Comparison of ENCODE assay signal across 9 cellular contexts in the genomic region with DNA sequence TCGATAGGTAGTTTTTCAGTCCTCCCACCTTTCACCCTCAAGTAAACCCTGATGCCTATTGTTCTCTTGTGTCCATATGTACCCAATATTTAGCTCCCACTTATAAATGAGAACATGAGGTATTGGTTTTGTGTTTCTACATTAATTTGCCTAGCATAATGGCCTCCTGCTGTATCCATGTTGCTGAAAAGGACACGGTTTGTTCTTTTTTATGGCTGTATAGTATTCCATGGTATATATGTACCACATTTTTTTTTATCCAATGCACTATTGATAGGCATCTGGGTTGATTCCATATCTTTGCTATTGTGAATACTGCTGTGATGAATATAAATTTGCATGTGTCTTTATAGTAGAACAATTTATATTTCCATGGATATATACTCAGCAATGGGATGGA.
"Had no signal": no experiment of that assay in that cellular context is flagged by ENCODE, and none has a peak within 500 bp of the region (broad histone marks: within the 10 kb centered on the region; RNA-seq: fewer than 3 reads in every experiment).

No MANE protein-coding gene starts in this region.

- FAIRE-seq: H54 had no signal

- ATAC-seq: GM23338, HCT116 had no signal

- H2AFZ ChIP-seq: GM23248, GM23338 had no signal

- H3K9me3 ChIP-seq: HAP-1 had no signal

- H3K4me3 ChIP-seq: GM23248, GM23338, HAP-1 had no signal

- H3K4me2 ChIP-seq: GM23338 had no signal

- H3K9ac ChIP-seq: GM23248 had no signal

- H3K4me1 ChIP-seq: HAP-1 had no signal

- H3K36me3 ChIP-seq: HAP-1 had no signal

- DNase-seq: GOT3, H7, H9, HCEC 1CT had no signal

- H3K27ac ChIP-seq: GM23248 had no signal
